Comparison of ENCODE assay signal across 1 cellular context in genomic region chr4:138413273-138413672, GRCh38.
TF ChIP-seq lines count a peak whose summit lies in the region.

No MANE protein-coding gene starts in this region.

TF ChIP-seq in HepG2, 621 proteins besides CTCF, POLR2A, EP300 and RAD21 (continued from another document and continues in another):
- TF ChIP-seq PRDM15 (CRISPR knock-in tag; IDR thresholded peaks at IDR 0.05) (no peak), RXRB (CRISPR knock-in tag; IDR thresholded peaks at IDR 0.05; ENCODE audit: borderline replicate concordance) (peak; percentile 58), ZSCAN22 (CRISPR knock-in tag; IDR thresholded peaks at IDR 0.05) (no peak), HMGXB4 (CRISPR knock-in tag; IDR thresholded peaks at IDR 0.05; ENCODE audit: borderline replicate concordance in 1 of 2, low read depth in 1 of 2) (no peak), GRHL1 (CRISPR knock-in tag; conservative IDR thresholded peaks at IDR 0.05) (no peak), XRCC5 (optimal IDR thresholded peaks at IDR 0.05; ENCODE audit: low read length) (no peak), ZXDC (CRISPR knock-in tag; IDR thresholded peaks at IDR 0.05) (no peak), SNAI1 (CRISPR knock-in tag; IDR thresholded peaks at IDR 0.05; ENCODE audit: borderline replicate concordance) (no peak), NR3C1 (CRISPR knock-in tag; IDR thresholded peaks at IDR 0.05) (no peak), ZNF720 (CRISPR knock-in tag; IDR thresholded peaks at IDR 0.05) (no peak), ELF3 (CRISPR knock-in tag; IDR thresholded peaks at IDR 0.05) (no peak), DPF2 (CRISPR knock-in tag; IDR thresholded peaks at IDR 0.05; ENCODE audit: borderline replicate concordance, low read depth) (0 out of 2 replicates have a peak, but pooled peaks have one; percentile 19), CBX2 (IDR thresholded peaks at IDR 0.05; ENCODE audit: low read depth, low read length) (no peak), CBX2 (CRISPR knock-in tag; IDR thresholded peaks at IDR 0.05; ENCODE audit: low read depth) (no peak), TFAP4 (IDR thresholded peaks at IDR 0.05; ENCODE audit: borderline replicate concordance, low read depth) (no peak), ZNF547 (CRISPR knock-in tag; IDR thresholded peaks at IDR 0.05) (no peak), ZNF670 (CRISPR knock-in tag; IDR thresholded peaks at IDR 0.05; ENCODE audit: borderline replicate concordance) (no peak), ZNF333 (CRISPR knock-in tag; IDR thresholded peaks at IDR 0.05; ENCODE audit: borderline replicate concordance) (no peak), MBD4 (IDR thresholded peaks at IDR 0.05; ENCODE audit: borderline replicate concordance, low read length) (no peak; the same call in 1 of the 2 replicates), ZSCAN31 (CRISPR knock-in tag; IDR thresholded peaks at IDR 0.05; ENCODE audit: low read depth) (no peak), MED8 (CRISPR knock-in tag; IDR thresholded peaks at IDR 0.05; ENCODE audit: insufficient replicate concordance) (no peak), ZNF891 (CRISPR knock-in tag; IDR thresholded peaks at IDR 0.05) (no peak), KDM5B (CRISPR knock-in tag; IDR thresholded peaks at IDR 0.05; ENCODE audit: borderline replicate concordance) (no peak), TMF1 (CRISPR knock-in tag; IDR thresholded peaks at IDR 0.05; ENCODE audit: low read depth) (no peak), ZNF775 (CRISPR knock-in tag; IDR thresholded peaks at IDR 0.05; ENCODE audit: borderline replicate concordance) (no peak), ZNF256 (CRISPR knock-in tag; conservative IDR thresholded peaks at IDR 0.05) (no peak), NCOA2 (CRISPR knock-in tag; IDR thresholded peaks at IDR 0.05) (no peak), ZNF12 (CRISPR knock-in tag; IDR thresholded peaks at IDR 0.05) (no peak), KAT2B (IDR thresholded peaks at IDR 0.05; ENCODE audit: borderline replicate concordance, low read depth, low read length) (peak; percentile 45), ZGPAT (CRISPR knock-in tag; IDR thresholded peaks at IDR 0.05) (peak; percentile 35; the same call in 1 of the 2 replicates), SIN3A (IDR thresholded peaks at IDR 0.05; ENCODE audit: borderline replicate concordance, low read depth, low read length) (no peak), ZNF607 (CRISPR knock-in tag; IDR thresholded peaks at IDR 0.05; ENCODE audit: borderline replicate concordance) (no peak), ISL2 (CRISPR knock-in tag; IDR thresholded peaks at IDR 0.05) (peak; percentile 77), KDM4B (CRISPR knock-in tag; IDR thresholded peaks at IDR 0.05) (no peak), ZNF264 (CRISPR knock-in tag; IDR thresholded peaks at IDR 0.05) (no peak), CERS6 (CRISPR knock-in tag; IDR thresholded peaks at IDR 0.05) (no peak), XBP1 (CRISPR knock-in tag; IDR thresholded peaks at IDR 0.05) (no peak), PLSCR1 (CRISPR knock-in tag; IDR thresholded peaks at IDR 0.05; ENCODE audit: borderline replicate concordance) (no peak), ZSCAN21 (CRISPR knock-in tag; IDR thresholded peaks at IDR 0.05; ENCODE audit: borderline replicate concordance) (no peak), GMEB1 (CRISPR knock-in tag; IDR thresholded peaks at IDR 0.05; ENCODE audit: borderline replicate concordance) (no peak), PHB2 (IDR thresholded peaks at IDR 0.05; ENCODE audit: partially characterized antibody) (no peak), ZMYM4 (CRISPR knock-in tag; IDR thresholded peaks at IDR 0.05) (no peak), MIER2 (CRISPR knock-in tag; IDR thresholded peaks at IDR 0.05) (no peak), NR0B2 (CRISPR knock-in tag; IDR thresholded peaks at IDR 0.05) (no peak), ZNF503 (CRISPR knock-in tag; IDR thresholded peaks at IDR 0.05) (0 out of 2 replicates have a peak, but pooled peaks have one; percentile 40), SIN3B (IDR thresholded peaks at IDR 0.05; ENCODE audit: low read length) (no peak)
